ENCODE assay signal across 1 cellular context in genomic region chr12:15887043-15887817, GRCh38.
A peak's percentile ranks its signal among the peaks of the same experiment; 100 is the strongest.
TF ChIP-seq lines count a peak whose summit lies in the region.

No MANE protein-coding gene starts in this region.

TF ChIP-seq in H1, 55 proteins besides CTCF, POLR2A, EP300 and RAD21:
- no peak for TF ChIP-seq GTF2F1 (IDR thresholded peaks at IDR 0.05; ENCODE audit: borderline replicate concordance, low read depth, low read length)
- TF ChIP-seq, protein P1, sequence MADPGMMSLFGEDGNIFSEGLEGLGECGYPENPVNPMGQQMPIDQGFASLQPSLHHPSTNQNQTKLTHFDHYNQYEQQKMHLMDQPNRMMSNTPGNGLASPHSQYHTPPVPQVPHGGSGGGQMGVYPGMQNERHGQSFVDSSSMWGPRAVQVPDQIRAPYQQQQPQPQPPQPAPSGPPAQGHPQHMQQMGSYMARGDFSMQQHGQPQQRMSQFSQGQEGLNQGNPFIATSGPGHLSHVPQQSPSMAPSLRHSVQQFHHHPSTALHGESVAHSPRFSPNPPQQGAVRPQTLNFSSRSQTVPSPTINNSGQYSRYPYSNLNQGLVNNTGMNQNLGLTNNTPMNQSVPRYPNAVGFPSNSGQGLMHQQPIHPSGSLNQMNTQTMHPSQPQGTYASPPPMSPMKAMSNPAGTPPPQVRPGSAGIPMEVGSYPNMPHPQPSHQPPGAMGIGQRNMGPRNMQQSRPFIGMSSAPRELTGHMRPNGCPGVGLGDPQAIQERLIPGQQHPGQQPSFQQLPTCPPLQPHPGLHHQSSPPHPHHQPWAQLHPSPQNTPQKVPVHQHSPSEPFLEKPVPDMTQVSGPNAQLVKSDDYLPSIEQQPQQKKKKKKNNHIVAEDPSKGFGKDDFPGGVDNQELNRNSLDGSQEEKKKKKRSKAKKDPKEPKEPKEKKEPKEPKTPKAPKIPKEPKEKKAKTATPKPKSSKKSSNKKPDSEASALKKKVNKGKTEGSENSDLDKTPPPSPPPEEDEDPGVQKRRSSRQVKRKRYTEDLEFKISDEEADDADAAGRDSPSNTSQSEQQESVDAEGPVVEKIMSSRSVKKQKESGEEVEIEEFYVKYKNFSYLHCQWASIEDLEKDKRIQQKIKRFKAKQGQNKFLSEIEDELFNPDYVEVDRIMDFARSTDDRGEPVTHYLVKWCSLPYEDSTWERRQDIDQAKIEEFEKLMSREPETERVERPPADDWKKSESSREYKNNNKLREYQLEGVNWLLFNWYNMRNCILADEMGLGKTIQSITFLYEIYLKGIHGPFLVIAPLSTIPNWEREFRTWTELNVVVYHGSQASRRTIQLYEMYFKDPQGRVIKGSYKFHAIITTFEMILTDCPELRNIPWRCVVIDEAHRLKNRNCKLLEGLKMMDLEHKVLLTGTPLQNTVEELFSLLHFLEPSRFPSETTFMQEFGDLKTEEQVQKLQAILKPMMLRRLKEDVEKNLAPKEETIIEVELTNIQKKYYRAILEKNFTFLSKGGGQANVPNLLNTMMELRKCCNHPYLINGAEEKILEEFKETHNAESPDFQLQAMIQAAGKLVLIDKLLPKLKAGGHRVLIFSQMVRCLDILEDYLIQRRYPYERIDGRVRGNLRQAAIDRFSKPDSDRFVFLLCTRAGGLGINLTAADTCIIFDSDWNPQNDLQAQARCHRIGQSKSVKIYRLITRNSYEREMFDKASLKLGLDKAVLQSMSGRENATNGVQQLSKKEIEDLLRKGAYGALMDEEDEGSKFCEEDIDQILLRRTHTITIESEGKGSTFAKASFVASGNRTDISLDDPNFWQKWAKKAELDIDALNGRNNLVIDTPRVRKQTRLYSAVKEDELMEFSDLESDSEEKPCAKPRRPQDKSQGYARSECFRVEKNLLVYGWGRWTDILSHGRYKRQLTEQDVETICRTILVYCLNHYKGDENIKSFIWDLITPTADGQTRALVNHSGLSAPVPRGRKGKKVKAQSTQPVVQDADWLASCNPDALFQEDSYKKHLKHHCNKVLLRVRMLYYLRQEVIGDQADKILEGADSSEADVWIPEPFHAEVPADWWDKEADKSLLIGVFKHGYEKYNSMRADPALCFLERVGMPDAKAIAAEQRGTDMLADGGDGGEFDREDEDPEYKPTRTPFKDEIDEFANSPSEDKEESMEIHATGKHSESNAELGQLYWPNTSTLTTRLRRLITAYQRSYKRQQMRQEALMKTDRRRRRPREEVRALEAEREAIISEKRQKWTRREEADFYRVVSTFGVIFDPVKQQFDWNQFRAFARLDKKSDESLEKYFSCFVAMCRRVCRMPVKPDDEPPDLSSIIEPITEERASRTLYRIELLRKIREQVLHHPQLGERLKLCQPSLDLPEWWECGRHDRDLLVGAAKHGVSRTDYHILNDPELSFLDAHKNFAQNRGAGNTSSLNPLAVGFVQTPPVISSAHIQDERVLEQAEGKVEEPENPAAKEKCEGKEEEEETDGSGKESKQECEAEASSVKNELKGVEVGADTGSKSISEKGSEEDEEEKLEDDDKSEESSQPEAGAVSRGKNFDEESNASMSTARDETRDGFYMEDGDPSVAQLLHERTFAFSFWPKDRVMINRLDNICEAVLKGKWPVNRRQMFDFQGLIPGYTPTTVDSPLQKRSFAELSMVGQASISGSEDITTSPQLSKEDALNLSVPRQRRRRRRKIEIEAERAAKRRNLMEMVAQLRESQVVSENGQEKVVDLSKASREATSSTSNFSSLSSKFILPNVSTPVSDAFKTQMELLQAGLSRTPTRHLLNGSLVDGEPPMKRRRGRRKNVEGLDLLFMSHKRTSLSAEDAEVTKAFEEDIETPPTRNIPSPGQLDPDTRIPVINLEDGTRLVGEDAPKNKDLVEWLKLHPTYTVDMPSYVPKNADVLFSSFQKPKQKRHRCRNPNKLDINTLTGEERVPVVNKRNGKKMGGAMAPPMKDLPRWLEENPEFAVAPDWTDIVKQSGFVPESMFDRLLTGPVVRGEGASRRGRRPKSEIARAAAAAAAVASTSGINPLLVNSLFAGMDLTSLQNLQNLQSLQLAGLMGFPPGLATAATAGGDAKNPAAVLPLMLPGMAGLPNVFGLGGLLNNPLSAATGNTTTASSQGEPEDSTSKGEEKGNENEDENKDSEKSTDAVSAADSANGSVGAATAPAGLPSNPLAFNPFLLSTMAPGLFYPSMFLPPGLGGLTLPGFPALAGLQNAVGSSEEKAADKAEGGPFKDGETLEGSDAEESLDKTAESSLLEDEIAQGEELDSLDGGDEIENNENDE (IDR thresholded peaks at IDR 0.05; ENCODE audit: insufficient replicate concordance, low read length): peak; percentile 98
TF ChIP-seq in H1: peak in this region for 1.
